In the genomic region with DNA sequence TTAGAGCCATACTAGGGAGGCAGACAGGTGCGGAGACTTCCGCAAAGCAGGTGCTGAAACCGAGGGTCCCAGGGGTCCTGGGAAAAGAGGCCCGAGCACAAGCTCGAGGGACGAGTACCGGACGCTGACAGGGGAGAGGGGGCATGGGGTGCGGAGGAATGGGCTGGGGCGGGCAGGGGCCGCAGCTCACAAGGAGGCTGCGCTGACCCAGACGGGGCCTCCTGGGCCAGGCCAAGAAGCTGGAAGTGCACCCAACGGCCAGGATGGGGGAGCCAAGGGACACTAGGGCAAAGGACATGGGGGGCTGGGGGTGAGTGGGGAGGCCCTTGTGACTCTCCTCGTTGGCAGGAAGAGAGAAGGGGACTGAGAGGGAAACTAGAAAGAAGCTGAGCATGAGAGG, we compare ENCODE assay signal across 13 cellular contexts. TPM values are rescaled to one million over a fixed set of nuclear protein-coding genes. Genes with fewer than 3 reads are reported as not detected.
DNase-seq lines count a peak whose midpoint lies in the region; ATAC-seq, FAIRE-seq and TF ChIP-seq lines count a peak whose summit lies in the region.
"Had no signal": no experiment of that assay in that cellular context is flagged by ENCODE, and none has a peak within 500 bp of the region (broad histone marks: within the 10 kb centered on the region; RNA-seq: fewer than 3 reads in every experiment).

No MANE protein-coding gene starts in this region.

- H3K27me3 ChIP-seq in CD4-positive, CD25-positive, alpha-beta regulatory T cell (ENCODE audit: control insufficient read depth, insufficient read depth, low read length), result no peaks in the 10 kb centered on the region
- no peaks in the 10 kb centered on the region for H3K27me3 ChIP-seq in HUES48 (ENCODE audit: control insufficient read depth, insufficient read depth, low read length)
- no peaks in the 10 kb centered on the region for H3K27me3 ChIP-seq in astrocyte (ENCODE audit: insufficient read depth, low read length)

- H3K4me1 Mint-ChIP-seq in CD4-positive, CD25-positive, alpha-beta regulatory T cell, result peaks cover 3 to 49% (median 19%) of the 10 kb centered on the region in 4 donors
- H3K4me1 Mint-ChIP-seq in astrocyte (ENCODE audit: low read depth, unreplicated experiment) (peaks cover 10% of the 10 kb centered on the region), nephron (peaks cover 17% of the 10 kb centered on the region)

- no peak overlapping the region for H3K4me3 ChIP-seq in CD4-positive, CD25-positive, alpha-beta regulatory T cell (ENCODE audit: low read depth, low read length)
- 0 out of 2 replicates have a peak overlapping the region, but pooled peaks have one; percentile 95 for H3K4me3 ChIP-seq in HUES48 (ENCODE audit: low read depth, low read length)
- H3K4me3 ChIP-seq in astrocyte (ENCODE audit: insufficient read depth, low read depth, low read length), result no peak overlapping the region

- H3K27ac ChIP-seq in CD4-positive, CD25-positive, alpha-beta regulatory T cell (ENCODE audit: insufficient read depth, low read length, poor library complexity, severe bottlenecking), result no peak overlapping the region
- H3K27ac ChIP-seq in HUES48 (ENCODE audit: low read depth, low read length) (no peak overlapping the region), astrocyte (ENCODE audit: low read depth, low read length) (no peak overlapping the region)

- peak overlapping the region; percentile 89 to 96 (median 91) for H3K4me3 Mint-ChIP-seq in CD4-positive, CD25-positive, alpha-beta regulatory T cell
- peak overlapping the region; percentile 95 for H3K4me3 Mint-ChIP-seq in astrocyte (ENCODE audit: unreplicated experiment)
- peak overlapping the region; percentile 90 to 97 (median 92) for H3K4me3 Mint-ChIP-seq in nephron

- peak overlapping the region in 1 of 3 donors; percentile 15 for H3K27ac Mint-ChIP-seq in CD4-positive, CD25-positive, alpha-beta regulatory T cell
- H3K27ac Mint-ChIP-seq in astrocyte (ENCODE audit: unreplicated experiment), result no peak overlapping the region
- H3K27ac Mint-ChIP-seq in nephron, result no peak overlapping the region

- no peaks in the 10 kb centered on the region for H3K36me3 Mint-ChIP-seq in CD4-positive, CD25-positive, alpha-beta regulatory T cell
- H3K36me3 Mint-ChIP-seq in astrocyte (ENCODE audit: low read depth, unreplicated experiment), result peaks cover 4% of the 10 kb centered on the region
- no peaks in the 10 kb centered on the region for H3K36me3 Mint-ChIP-seq in nephron (ENCODE audit: low read depth)

- DNase-seq in CD4-positive, CD25-positive, alpha-beta regulatory T cell, result no peak
- no peak for DNase-seq in astrocyte (ENCODE audit: low read depth)
- DNase-seq in stimulated activated CD4-positive, alpha-beta T cell treated with anti-CD3 and anti-CD28 coated beads, Interleukin-2, amount 100 ng/mL, for 24 hours, result no peak
- DNase-seq in mesenteric fat pad (ENCODE audit: low spot score), result no peak
- DNase-seq in Right ventricle myocardium superior, result no peak
- no peak for DNase-seq in head of caudate nucleus
- DNase-seq: cerebellar nuclear complex; mesendoderm; NCI-H1417; stimulated activated naive CD4-positive, alpha-beta T cell treated with Interleukin-2 at 50 U/mL for 16 hours had no signal

- H3K79me2 ChIP-seq in astrocyte (ENCODE audit: insufficient read depth, low read length), result peaks cover 30% of the 10 kb centered on the region

- H3K27me3 Mint-ChIP-seq in CD4-positive, CD25-positive, alpha-beta regulatory T cell, result peaks cover 6% of the 10 kb centered on the region
- H3K27me3 Mint-ChIP-seq in astrocyte (ENCODE audit: low read depth, unreplicated experiment), result no peaks in the 10 kb centered on the region
- peaks cover 5% of the 10 kb centered on the region for H3K27me3 Mint-ChIP-seq in nephron (ENCODE audit: low read depth)

- intact Hi-C loops in Right ventricle myocardium superior (cut with DNase I) (no loop called here), head of caudate nucleus (cut with DNase I) (no loop called here)

- no peak overlapping the region for H3K9ac ChIP-seq in HUES48 (ENCODE audit: low read depth, low read length)
- H3K9ac ChIP-seq in astrocyte (ENCODE audit: low read length), result peak overlapping the region; percentile 96

- ATAC-seq in CD4-positive, CD25-positive, alpha-beta regulatory T cell (ENCODE audit: low read depth in 2 of 2), result no peak
- no peak for ATAC-seq in Right ventricle myocardium superior (ENCODE audit: poor library complexity)

- H3K36me3 ChIP-seq in CD4-positive, CD25-positive, alpha-beta regulatory T cell (ENCODE audit: control insufficient read depth, insufficient read depth, low read length), result no peaks in the 10 kb centered on the region
- peaks cover 45% of the 10 kb centered on the region for H3K36me3 ChIP-seq in HUES48 (ENCODE audit: control insufficient read depth, insufficient read depth, low read length)
- no peaks in the 10 kb centered on the region for H3K36me3 ChIP-seq in astrocyte (ENCODE audit: insufficient read depth, low read length)

- no peak for FAIRE-seq in astrocyte (lab: Jason Lieb, UNC)
- FAIRE-seq: G401.6 had no signal

- peaks cover 53% of the 10 kb centered on the region for H3K4me1 ChIP-seq in CD4-positive, CD25-positive, alpha-beta regulatory T cell (ENCODE audit: control insufficient read depth, insufficient read depth, low read length, poor library complexity, severe bottlenecking)
- H3K4me1 ChIP-seq in HUES48 (ENCODE audit: control insufficient read depth, insufficient read depth, low read length) (peaks cover 5% of the 10 kb centered on the region; the same call in 1 of the 2 replicates), astrocyte (ENCODE audit: insufficient read depth, low read length) (peaks cover 12% of the 10 kb centered on the region)

- peak overlapping the region; percentile 100 for H3K4me2 ChIP-seq in astrocyte (ENCODE audit: low read length)

- H2AFZ ChIP-seq in astrocyte (ENCODE audit: low read depth, low read length), result no peak overlapping the region

- TF ChIP-seq CTCF in astrocyte (IDR thresholded peaks at IDR 0.05; ENCODE audit: insufficient read depth, low read depth, low read length), result no peak
- no peak for TF ChIP-seq CTCF in nephron (IDR thresholded peaks at IDR 0.05; ENCODE audit: unreplicated experiment in 3 of 3)

- H3K9me3 ChIP-seq in CD4-positive, CD25-positive, alpha-beta regulatory T cell (ENCODE audit: control insufficient read depth in 2 of 2, low read length in 2 of 2), result no peaks in the 10 kb centered on the region
- H3K9me3 ChIP-seq in HUES48 (ENCODE audit: control insufficient read depth, insufficient read depth, low read length), result no peaks in the 10 kb centered on the region
- H3K9me3 ChIP-seq in astrocyte (ENCODE audit: insufficient read depth, low read depth, low read length), result no peaks in the 10 kb centered on the region

- peaks cover 0 to 2% (median 0%) of the 10 kb centered on the region in 7 donors for H3K9me3 Mint-ChIP-seq in CD4-positive, CD25-positive, alpha-beta regulatory T cell
- no peaks in the 10 kb centered on the region for H3K9me3 Mint-ChIP-seq in astrocyte (ENCODE audit: unreplicated experiment)
- no peaks in the 10 kb centered on the region for H3K9me3 Mint-ChIP-seq in nephron

- peaks cover 27% of the 10 kb centered on the region for H4K20me1 ChIP-seq in astrocyte (ENCODE audit: insufficient read depth, low read length)

RNA-seq across cellular contexts. Expression of a gene that starts 1.8 kb away (rescaled TPM):
- total RNA-seq in CD4-positive, CD25-positive, alpha-beta regulatory T cell, result 72.4 TPM
- polyA plus RNA-seq in CD4-positive, CD25-positive, alpha-beta regulatory T cell, result 100 to 1,000 TPM; 120 to 145 (median 133) TPM
- total RNA-seq in astrocyte (180 and 207 TPM in 2 replicates), mesenteric fat pad (205 TPM), Right ventricle myocardium superior (146 TPM)

RNA-seq across cellular contexts. Expression of a gene that starts 10.5 kb away (rescaled TPM):
- total RNA-seq in CD4-positive, CD25-positive, alpha-beta regulatory T cell, result 112 TPM
- 100 to 1,000 TPM; 318 to 406 (median 354) TPM for polyA plus RNA-seq in CD4-positive, CD25-positive, alpha-beta regulatory T cell
- total RNA-seq in astrocyte, result 294 and 325 TPM in 2 replicates
- 920 TPM for total RNA-seq in mesenteric fat pad
- 345 TPM for total RNA-seq in Right ventricle myocardium superior

RNA-seq across cellular contexts. Expression of a gene that starts 26.4 kb away (rescaled TPM):
- total RNA-seq in CD4-positive, CD25-positive, alpha-beta regulatory T cell, result 756 TPM
- polyA plus RNA-seq in CD4-positive, CD25-positive, alpha-beta regulatory T cell, result 100 to 1,000 TPM; 258 to 297 (median 277) TPM
- 2.7 and 3.0 TPM in 2 replicates for total RNA-seq in astrocyte
- total RNA-seq in mesenteric fat pad, result 25.5 TPM
- 5.1 TPM for total RNA-seq in Right ventricle myocardium superior

RNA-seq across cellular contexts. Expression of a gene that starts 53.4 kb away (rescaled TPM):
- total RNA-seq in CD4-positive, CD25-positive, alpha-beta regulatory T cell, result 161 TPM
- polyA plus RNA-seq in CD4-positive, CD25-positive, alpha-beta regulatory T cell, result 10 to 100 TPM in 1 of 4 donors, 1 to 10 TPM in 3; 3.4 to 13.3 (median 6.9) TPM
- 14.3 and 18.4 TPM in 2 replicates for total RNA-seq in astrocyte
- total RNA-seq in mesenteric fat pad, result 19.9 TPM
- 5.2 TPM for total RNA-seq in Right ventricle myocardium superior

Comparison
In these comparisons a context has a peak if more than half of its experiments do, and no peak if none do; other contexts are left out.
1. RNA of a gene that starts 26.4 kb away (total RNA-seq): 756 TPM in CD4-positive, CD25-positive, alpha-beta regulatory T cell (single experiment); 25.5 TPM in mesenteric fat pad (single experiment), 5.1 TPM in Right ventricle myocardium superior (single experiment) and 2.7 to 3.0 TPM in astrocyte; every median in the first group is over 10 times any median in the second.
2. Peak in every context shown above with its lines, with median percentiles within 50 percentile points of each other: H3K4me3 Mint-ChIP-seq.